In genomic region chr2:190318514-190318913, GRCh38 we compare ENCODE assay signal across 9 cellular contexts. TPM values are rescaled to one million over a fixed set of nuclear protein-coding genes. Genes with fewer than 3 reads are reported as not detected.
DNase-seq lines count a peak whose midpoint lies in the region; ATAC-seq, FAIRE-seq and TF ChIP-seq lines count a peak whose summit lies in the region.
"Had no signal": no experiment of that assay in that cellular context is flagged by ENCODE, and none has a peak within 500 bp of the region (broad histone marks: within the 10 kb centered on the region; RNA-seq: fewer than 3 reads in every experiment).

No MANE protein-coding gene starts in this region.

- peak; percentile 67 for FAIRE-seq in GM12892 (lab: Jason Lieb, UNC)
- FAIRE-seq: TTC549 had no signal

- peaks cover 0 to 55% (median 7%) of the 10 kb centered on the region in 3 donors for H3K4me1 ChIP-seq in gastroesophageal sphincter

- no peaks in the 10 kb centered on the region for H3K9me3 ChIP-seq in gastroesophageal sphincter

- no peak for TF ChIP-seq POLR2A in GM12892 (IDR thresholded peaks at IDR 0.05; ENCODE audit: low read depth, low read length)
- no peak for TF ChIP-seq POLR2A in gastroesophageal sphincter (IDR thresholded peaks at IDR 0.05)

- DNase-seq in GM12892 (ENCODE audit: insufficient read length) (no peak), skeletal muscle cell (ENCODE audit: low read depth) (no peak), NCI-H524 (lab: John Stamatoyannopoulos, UW) (no peak), COR-L47 (lab: John Stamatoyannopoulos, UW) (no peak), LoVo (ENCODE audit: low spot score) (no peak)

- H3K27ac ChIP-seq in VCaP: peak overlapping the region; percentile 78
- peak overlapping the region in 3 of 4 donors; percentile 91 to 92 (median 92) for H3K27ac ChIP-seq in gastroesophageal sphincter

- ATAC-seq in gastroesophageal sphincter (no peak), GM18502 (IDR thresholded peaks at IDR 0.05; ENCODE audit: poor library complexity, unreplicated experiment) (no peak)

- no peaks in the 10 kb centered on the region for H3K36me3 ChIP-seq in gastroesophageal sphincter

- H3K4me3 ChIP-seq in gastroesophageal sphincter (peak overlapping the region; percentile 64 to 74), skeletal muscle cell (ENCODE audit: low read depth, low read length) (peak overlapping the region; percentile 88)

- 38 to 47% methylated on average over 3 to 4 of the region's 4 CpGs for whole genome bisulfite sequencing in gastroesophageal sphincter (ENCODE audit: low coverage in 1 of 2), 2 donors

- no peak for TF ChIP-seq EP300 in gastroesophageal sphincter (IDR thresholded peaks at IDR 0.05)

- TF ChIP-seq CTCF in VCaP (conservative IDR thresholded peaks at IDR 0.05): no peak
- no peak for TF ChIP-seq CTCF in gastroesophageal sphincter (IDR thresholded peaks at IDR 0.05)

- H3K27me3 ChIP-seq in gastroesophageal sphincter: no peaks in the 10 kb centered on the region

RNA-seq across cellular contexts. Expression of gene HIBCH, which starts 1.1 kb away (rescaled TPM):
- polyA plus RNA-seq in GM12892 (2012; ENCODE audit: missing spikeins): 26.6 TPM
- 10 to 100 TPM; 16.5 to 20.1 (median 18.3) TPM for total RNA-seq in gastroesophageal sphincter

RNA-seq across cellular contexts. Expression of gene INPP1, which starts 24.9 kb away (rescaled TPM):
- polyA plus RNA-seq in GM12892 (2012; ENCODE audit: missing spikeins): 10.7 TPM
- total RNA-seq in gastroesophageal sphincter: 10 to 100 TPM; 18.3 to 27.7 (median 22.9) TPM
